8 cellular contexts compared by ENCODE assay signal in the genomic region with DNA sequence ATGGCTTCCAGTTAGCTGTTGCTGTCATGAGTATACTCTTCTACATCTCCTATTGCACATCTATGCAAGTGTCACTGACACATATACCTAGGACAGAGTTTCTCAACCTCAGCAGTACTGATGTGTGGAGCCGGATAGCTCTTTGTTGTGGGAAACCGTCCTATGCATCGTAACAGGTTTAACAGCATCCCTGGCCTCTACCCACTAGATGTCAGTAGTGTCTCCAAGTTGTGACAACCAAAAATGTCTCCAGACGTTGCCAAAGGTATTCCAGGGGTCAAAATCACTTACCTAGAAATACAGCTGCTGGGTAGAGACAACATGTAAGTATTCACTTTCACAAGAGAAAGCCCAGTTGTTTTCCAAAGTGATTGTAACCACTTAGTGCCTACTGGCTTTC.
A peak's percentile ranks its signal among the peaks of the same experiment; 100 is the strongest.
DNase-seq lines count a peak whose midpoint lies in the region; ATAC-seq lines count a peak whose summit lies in the region.

No MANE protein-coding gene starts in this region.

- H3K79me2 ChIP-seq in Karpas-422 (ENCODE audit: low read length), result no peaks in the 10 kb centered on the region

- DNase-seq in Caki2 (ENCODE audit: low read depth) (peak; percentile 61), Karpas-422 (peak; percentile 69), SK-N-MC (ENCODE audit: low read depth, low spot score) (peak; percentile 37), iPS DF 4.7 (ENCODE audit: extremely low read depth, low spot score) (peak; percentile 74)
- no peak for DNase-seq in activated CD4-positive, alpha-beta T cell treated with anti-CD3 and anti-CD28 coated beads for 48 hours

- H3K4me3 ChIP-seq in Karpas-422 (ENCODE audit: low read length), result no peak overlapping the region
- no peak overlapping the region for H3K4me3 ChIP-seq in SK-N-MC

- H3K9me2 ChIP-seq in Karpas-422 (replicated peaks; ENCODE audit: insufficient read depth, low read length), result no peaks in the 10 kb centered on the region

- no peaks in the 10 kb centered on the region for H3K27me3 ChIP-seq in Karpas-422 (ENCODE audit: low read length)

- no peaks in the 10 kb centered on the region for H3K9me3 ChIP-seq in Karpas-422 (ENCODE audit: low read length)
- H3K9me3 ChIP-seq in SK-N-MC (ENCODE audit: low read depth, low read length), result no peaks in the 10 kb centered on the region

- H3K9ac ChIP-seq in Karpas-422 (ENCODE audit: low read length), result no peak overlapping the region
- no peak overlapping the region for H3K9ac ChIP-seq in SK-N-MC (ENCODE audit: insufficient read length)

- in situ Hi-C loops in Caki2 (cut with HindIII; ENCODE audit: low pct_unique_long_range_greater_than_20kb, low sequenced_read_pairs), result no loop called here

- no peak for ATAC-seq in GM18498 (IDR thresholded peaks at IDR 0.05; ENCODE audit: unreplicated experiment)
- ATAC-seq in GM18519 (IDR thresholded peaks at IDR 0.05; ENCODE audit: low FRiP score, unreplicated experiment), result no peak
- ATAC-seq in GM19328 (IDR thresholded peaks at IDR 0.05; ENCODE audit: unreplicated experiment), result no peak

- H3K4me2 ChIP-seq in Karpas-422 (ENCODE audit: low read depth, low read length, poor library complexity, severe bottlenecking), result no peak overlapping the region

- H3K36me3 ChIP-seq in Karpas-422 (ENCODE audit: insufficient read depth, low read length) (no peaks in the 10 kb centered on the region), SK-N-MC (ENCODE audit: insufficient read depth, low read length) (no peaks in the 10 kb centered on the region)

- H3K4me1 ChIP-seq in Karpas-422 (ENCODE audit: low read length), result no peaks in the 10 kb centered on the region

- H4K20me1 ChIP-seq in Karpas-422 (ENCODE audit: insufficient read depth, low read depth, low read length), result no peaks in the 10 kb centered on the region

- no peak overlapping the region for H3K27ac ChIP-seq in Karpas-422 (ENCODE audit: low read length)
- H3K27ac ChIP-seq in SK-N-MC, result no peak overlapping the region

- H2AFZ ChIP-seq in Karpas-422 (ENCODE audit: low read length), result no peak overlapping the region
